In genomic region chrX:68686684-68687045, GRCh38 we compare ENCODE assay signal across 8 cellular contexts. TPM values are rescaled to one million over a fixed set of nuclear protein-coding genes. Genes with fewer than 3 reads are reported as not detected.
A peak's percentile ranks its signal among the peaks of the same experiment; 100 is the strongest.
DNase-seq lines count a peak whose midpoint lies in the region; ATAC-seq and TF ChIP-seq lines count a peak whose summit lies in the region.

No MANE protein-coding gene starts in this region.

- WGBS in prostate gland = 8% methylated on average over 11 of the region's 11 CpGs

- H3K27ac ChIP-seq in SK-N-MC = no peak overlapping the region
- no peak overlapping the region for H3K27ac ChIP-seq in fibroblast of lung (ENCODE audit: insufficient read depth, low read length)
- peak overlapping the region; percentile 38 to 56 for H3K27ac ChIP-seq in prostate gland

- H3K27me3 ChIP-seq in fibroblast of lung (ENCODE audit: control insufficient read depth, insufficient read depth, low read length) (no peaks in the 10 kb centered on the region), prostate gland (replicated peaks; ENCODE audit: insufficient read depth) (no peaks in the 10 kb centered on the region)

- H3K9ac ChIP-seq in SK-N-MC (ENCODE audit: insufficient read length) = no peak overlapping the region
- H3K9ac ChIP-seq in fibroblast of lung (ENCODE audit: insufficient read depth, low read length) = no peak overlapping the region

- H3K36me3 ChIP-seq in SK-N-MC (ENCODE audit: insufficient read depth, low read length) (no peaks in the 10 kb centered on the region), fibroblast of lung (ENCODE audit: control insufficient read depth, insufficient read depth, low read length) (no peaks in the 10 kb centered on the region), prostate gland (no peaks in the 10 kb centered on the region)

- no peak for TF ChIP-seq POLR2A in prostate gland (IDR thresholded peaks at IDR 0.05)

- H4K20me1 ChIP-seq in fibroblast of lung (ENCODE audit: control insufficient read depth, extremely low read depth, insufficient read depth, low read length) = no peaks in the 10 kb centered on the region

- DNase-seq in GM03348 (ENCODE audit: low spot score) (peak; percentile 14), SK-N-MC (ENCODE audit: low read depth, low spot score) (no peak), fibroblast of lung (ENCODE audit: low read depth in 2 of 2) (peak; percentile 32 to 36), prostate gland (ENCODE audit: low spot score) (peak; percentile 6), HuH-7 (ENCODE audit: low spot score) (no peak), hypothalamus (lab: John Stamatoyannopoulos, UW) (no peak), GM19238 (ENCODE audit: insufficient read length, low spot score) (no peak)

- H3K79me2 ChIP-seq in fibroblast of lung (ENCODE audit: control insufficient read depth, insufficient read depth, low read length) = no peaks in the 10 kb centered on the region

- intact Hi-C loops in prostate gland (cut with DNase I) = no loop called here

- H3K4me1 ChIP-seq in fibroblast of lung (ENCODE audit: control insufficient read depth, extremely low read depth, insufficient read depth, low read length) = peaks cover 5% of the 10 kb centered on the region
- no peaks in the 10 kb centered on the region for H3K4me1 ChIP-seq in prostate gland (replicated peaks)

- no peak for ATAC-seq in GM21515 (IDR thresholded peaks at IDR 0.05; ENCODE audit: unreplicated experiment)

- peak overlapping the region; percentile 66 for H3K4me3 ChIP-seq in SK-N-MC
- peak overlapping the region; percentile 17 to 56 (median 34) for H3K4me3 ChIP-seq in fibroblast of lung (replicated peaks in 1 of 4; ENCODE audit: control extremely low read depth in 1 of 4, insufficient read depth in 1 of 4, low read depth in 3 of 4, low read length in 4 of 4)
- H3K4me3 ChIP-seq in prostate gland = peak overlapping the region; percentile 13 to 18

- H3K9me3 ChIP-seq in SK-N-MC (ENCODE audit: low read depth, low read length) (no peaks in the 10 kb centered on the region), fibroblast of lung (ENCODE audit: control insufficient read depth, insufficient read depth, low read depth, low read length) (no peaks in the 10 kb centered on the region), prostate gland (no peaks in the 10 kb centered on the region)

- peak overlapping the region; percentile 51 for H3K4me2 ChIP-seq in fibroblast of lung (ENCODE audit: extremely low read depth, insufficient read depth, low read length)

- TF ChIP-seq CTCF in fibroblast of lung (conservative IDR thresholded peaks at IDR 0.05 in 1 of 2, IDR thresholded peaks at IDR 0.05 in 1 of 2; ENCODE audit: low read depth in 1 of 2, low read length in 2 of 2) (no peak), prostate gland (IDR thresholded peaks at IDR 0.05) (no peak)

- H2AFZ ChIP-seq in fibroblast of lung (ENCODE audit: low read length) = peak overlapping the region; percentile 5

RNA-seq across cellular contexts. Expression of gene STARD8, which starts 39.2 kb away (rescaled TPM):
- total RNA-seq in fibroblast of lung = 1.5 TPM in 2 replicates
- 0.76 and 1.1 TPM in 2 replicates for polyA plus RNA-seq in fibroblast of lung
- polyA plus RNA-seq in fibroblast of lung (2012) = 0.83 and 1.3 TPM in 2 replicates
- polyA minus RNA-seq in fibroblast of lung (ENCODE audit: low replicate concordance) = 1.9 and 4.3 TPM in 2 replicates
- total RNA-seq in prostate gland = 10 to 100 TPM in 1 of 2 donors, 1 to 10 TPM in 1; 5.6 to 14.3 TPM

Comparison
In these comparisons a context has a peak if more than half of its experiments do, and no peak if none do; other contexts are left out.
1. DNase-seq: peak in GM03348 (single experiment), fibroblast of lung (2 of 2) and prostate gland (single experiment); none in SK-N-MC (single experiment), HuH-7 (single experiment), hypothalamus (0 of 51) and GM19238 (single experiment).
2. H3K27ac ChIP-seq: peak in prostate gland (2 of 2); none in SK-N-MC (single experiment) and fibroblast of lung (single experiment).
3. H3K4me3 ChIP-seq: peak in every context shown above with its lines; median percentile 66 in SK-N-MC; 34 in fibroblast of lung; 16 in prostate gland.